ENCODE assay signal across 1 cellular context in the genomic region with DNA sequence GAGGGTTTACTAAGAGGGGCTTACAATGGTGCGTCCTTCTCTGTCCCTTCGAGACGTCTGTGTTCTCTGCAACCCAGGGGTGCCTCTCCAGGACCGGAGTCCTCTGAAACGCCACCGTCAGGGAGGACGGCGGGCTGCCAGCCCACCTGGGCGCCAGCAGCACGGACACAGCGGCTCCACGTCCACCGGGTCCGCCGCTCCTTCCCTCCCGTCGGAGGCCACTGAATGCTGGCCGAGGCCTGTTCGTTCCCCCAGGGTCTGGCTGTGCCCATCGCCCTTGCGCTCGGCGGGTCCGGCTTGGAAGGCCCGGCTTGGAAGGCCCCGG.
TF ChIP-seq lines count a peak whose summit lies in the region.

No MANE protein-coding gene starts in this region.

TF ChIP-seq in K562, 482 proteins besides CTCF, POLR2A, EP300 and RAD21 (continued from another document):
- peak; percentile 40 for TF ChIP-seq FIP1L1 (IDR thresholded peaks at IDR 0.05; ENCODE audit: low read depth, low read length, poor library complexity, severe bottlenecking)
- TF ChIP-seq ZNF23 (CRISPR knock-in tag; IDR thresholded peaks at IDR 0.05): no peak
- TF ChIP-seq, protein P1, sequence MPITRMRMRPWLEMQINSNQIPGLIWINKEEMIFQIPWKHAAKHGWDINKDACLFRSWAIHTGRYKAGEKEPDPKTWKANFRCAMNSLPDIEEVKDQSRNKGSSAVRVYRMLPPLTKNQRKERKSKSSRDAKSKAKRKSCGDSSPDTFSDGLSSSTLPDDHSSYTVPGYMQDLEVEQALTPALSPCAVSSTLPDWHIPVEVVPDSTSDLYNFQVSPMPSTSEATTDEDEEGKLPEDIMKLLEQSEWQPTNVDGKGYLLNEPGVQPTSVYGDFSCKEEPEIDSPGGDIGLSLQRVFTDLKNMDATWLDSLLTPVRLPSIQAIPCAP (CRISPR knock-in tag; IDR thresholded peaks at IDR 0.05; ENCODE audit: borderline replicate concordance): no peak
- TF ChIP-seq POLR2AphosphoS2 (IDR thresholded peaks at IDR 0.05; ENCODE audit: low read length): no peak
- peak; percentile 57 for TF ChIP-seq SAP30 (IDR thresholded peaks at IDR 0.05; ENCODE audit: borderline replicate concordance, insufficient read depth, low read depth, low read length, poor library complexity, severe bottlenecking)
- no peak for TF ChIP-seq HDAC8 (tag; IDR thresholded peaks at IDR 0.05)
- TF ChIP-seq RBM15 (IDR thresholded peaks at IDR 0.05; ENCODE audit: insufficient read depth, low read length): no peak
- TF ChIP-seq SMAD2 (IDR thresholded peaks at IDR 0.05; ENCODE audit: low read depth, low read length): no peak
- TF ChIP-seq MCM5 (IDR thresholded peaks at IDR 0.05; ENCODE audit: low read depth): no peak
- TF ChIP-seq ZNF263 (CRISPR knock-in tag; IDR thresholded peaks at IDR 0.05; ENCODE audit: borderline replicate concordance): peak; percentile 59; the same call in 1 of the 2 replicates
- TF ChIP-seq NCOA6 (IDR thresholded peaks at IDR 0.05): 0 out of 2 replicates have a peak, but pooled peaks have one; percentile 59
- TF ChIP-seq ZSCAN29 (IDR thresholded peaks at IDR 0.05): no peak
- no peak for TF ChIP-seq PHTF2 (CRISPR knock-in tag; IDR thresholded peaks at IDR 0.05)
- no peak for TF ChIP-seq ZNF232 (CRISPR knock-in tag; IDR thresholded peaks at IDR 0.05)
- no peak for TF ChIP-seq DACH1 (IDR thresholded peaks at IDR 0.05; ENCODE audit: partially characterized antibody)
- no peak for TF ChIP-seq ELF1 (tag; IDR thresholded peaks at IDR 0.05)
- no peak for TF ChIP-seq ZNF76 (CRISPR knock-in tag; IDR thresholded peaks at IDR 0.05; ENCODE audit: borderline replicate concordance)
- TF ChIP-seq NR1H2 (CRISPR knock-in tag; IDR thresholded peaks at IDR 0.05): no peak
- no peak for TF ChIP-seq ZNF354B (CRISPR knock-in tag; IDR thresholded peaks at IDR 0.05)
- TF ChIP-seq ZNF766 (CRISPR knock-in tag; conservative IDR thresholded peaks at IDR 0.05): no peak
- no peak for TF ChIP-seq ESRRB (CRISPR knock-in tag; IDR thresholded peaks at IDR 0.05; ENCODE audit: borderline replicate concordance)
- no peak for TF ChIP-seq ZNF134 (CRISPR knock-in tag; conservative IDR thresholded peaks at IDR 0.05)
- TF ChIP-seq PHF21A (IDR thresholded peaks at IDR 0.05; ENCODE audit: borderline replicate concordance, low read depth): no peak
- TF ChIP-seq, protein P2, sequence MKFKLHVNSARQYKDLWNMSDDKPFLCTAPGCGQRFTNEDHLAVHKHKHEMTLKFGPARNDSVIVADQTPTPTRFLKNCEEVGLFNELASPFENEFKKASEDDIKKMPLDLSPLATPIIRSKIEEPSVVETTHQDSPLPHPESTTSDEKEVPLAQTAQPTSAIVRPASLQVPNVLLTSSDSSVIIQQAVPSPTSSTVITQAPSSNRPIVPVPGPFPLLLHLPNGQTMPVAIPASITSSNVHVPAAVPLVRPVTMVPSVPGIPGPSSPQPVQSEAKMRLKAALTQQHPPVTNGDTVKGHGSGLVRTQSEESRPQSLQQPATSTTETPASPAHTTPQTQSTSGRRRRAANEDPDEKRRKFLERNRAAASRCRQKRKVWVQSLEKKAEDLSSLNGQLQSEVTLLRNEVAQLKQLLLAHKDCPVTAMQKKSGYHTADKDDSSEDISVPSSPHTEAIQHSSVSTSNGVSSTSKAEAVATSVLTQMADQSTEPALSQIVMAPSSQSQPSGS (CRISPR knock-in tag; IDR thresholded peaks at IDR 0.05): no peak
- TF ChIP-seq NFIC (IDR thresholded peaks at IDR 0.05): 0 out of 2 replicates have a peak, but pooled peaks have one; percentile 10
- no peak for TF ChIP-seq RFX1 (IDR thresholded peaks at IDR 0.05)
- TF ChIP-seq, protein P3, sequence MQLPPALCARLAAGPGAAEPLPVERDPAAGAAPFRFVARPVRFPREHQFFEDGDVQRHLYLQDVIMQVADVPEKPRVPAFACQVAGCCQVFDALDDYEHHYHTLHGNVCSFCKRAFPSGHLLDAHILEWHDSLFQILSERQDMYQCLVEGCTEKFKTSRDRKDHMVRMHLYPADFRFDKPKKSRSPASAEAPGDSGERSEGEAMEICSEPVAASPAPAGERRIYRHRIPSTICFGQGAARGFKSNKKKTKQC (CRISPR knock-in tag; IDR thresholded peaks at IDR 0.05): 0 out of 2 replicates have a peak, but pooled peaks have one; percentile 18
- TF ChIP-seq, protein P4, sequence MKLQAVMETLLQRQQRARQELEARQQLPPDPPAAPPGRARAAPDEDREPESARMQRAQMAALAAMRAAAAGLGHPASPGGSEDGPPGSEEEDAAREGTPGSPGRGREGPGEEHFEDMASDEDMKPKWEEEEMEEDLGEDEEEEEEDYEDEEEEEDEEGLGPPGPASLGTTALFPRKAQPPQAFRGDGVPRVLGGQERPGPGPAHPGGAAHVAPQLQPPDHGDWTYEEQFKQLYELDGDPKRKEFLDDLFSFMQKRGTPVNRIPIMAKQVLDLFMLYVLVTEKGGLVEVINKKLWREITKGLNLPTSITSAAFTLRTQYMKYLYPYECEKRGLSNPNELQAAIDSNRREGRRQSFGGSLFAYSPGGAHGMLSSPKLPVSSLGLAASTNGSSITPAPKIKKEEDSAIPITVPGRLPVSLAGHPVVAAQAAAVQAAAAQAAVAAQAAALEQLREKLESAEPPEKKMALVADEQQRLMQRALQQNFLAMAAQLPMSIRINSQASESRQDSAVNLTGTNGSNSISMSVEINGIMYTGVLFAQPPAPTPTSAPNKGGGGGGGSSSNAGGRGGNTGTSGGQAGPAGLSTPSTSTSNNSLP (IDR thresholded peaks at IDR 0.05; ENCODE audit: borderline replicate concordance, low read depth, low read length): no peak
- no peak for TF ChIP-seq PPARD (CRISPR knock-in tag; IDR thresholded peaks at IDR 0.05)
- TF ChIP-seq GATA2 (CRISPR knock-in tag; IDR thresholded peaks at IDR 0.05): no peak
- no peak for TF ChIP-seq PML (IDR thresholded peaks at IDR 0.05; ENCODE audit: low read length)
- TF ChIP-seq, protein P5, sequence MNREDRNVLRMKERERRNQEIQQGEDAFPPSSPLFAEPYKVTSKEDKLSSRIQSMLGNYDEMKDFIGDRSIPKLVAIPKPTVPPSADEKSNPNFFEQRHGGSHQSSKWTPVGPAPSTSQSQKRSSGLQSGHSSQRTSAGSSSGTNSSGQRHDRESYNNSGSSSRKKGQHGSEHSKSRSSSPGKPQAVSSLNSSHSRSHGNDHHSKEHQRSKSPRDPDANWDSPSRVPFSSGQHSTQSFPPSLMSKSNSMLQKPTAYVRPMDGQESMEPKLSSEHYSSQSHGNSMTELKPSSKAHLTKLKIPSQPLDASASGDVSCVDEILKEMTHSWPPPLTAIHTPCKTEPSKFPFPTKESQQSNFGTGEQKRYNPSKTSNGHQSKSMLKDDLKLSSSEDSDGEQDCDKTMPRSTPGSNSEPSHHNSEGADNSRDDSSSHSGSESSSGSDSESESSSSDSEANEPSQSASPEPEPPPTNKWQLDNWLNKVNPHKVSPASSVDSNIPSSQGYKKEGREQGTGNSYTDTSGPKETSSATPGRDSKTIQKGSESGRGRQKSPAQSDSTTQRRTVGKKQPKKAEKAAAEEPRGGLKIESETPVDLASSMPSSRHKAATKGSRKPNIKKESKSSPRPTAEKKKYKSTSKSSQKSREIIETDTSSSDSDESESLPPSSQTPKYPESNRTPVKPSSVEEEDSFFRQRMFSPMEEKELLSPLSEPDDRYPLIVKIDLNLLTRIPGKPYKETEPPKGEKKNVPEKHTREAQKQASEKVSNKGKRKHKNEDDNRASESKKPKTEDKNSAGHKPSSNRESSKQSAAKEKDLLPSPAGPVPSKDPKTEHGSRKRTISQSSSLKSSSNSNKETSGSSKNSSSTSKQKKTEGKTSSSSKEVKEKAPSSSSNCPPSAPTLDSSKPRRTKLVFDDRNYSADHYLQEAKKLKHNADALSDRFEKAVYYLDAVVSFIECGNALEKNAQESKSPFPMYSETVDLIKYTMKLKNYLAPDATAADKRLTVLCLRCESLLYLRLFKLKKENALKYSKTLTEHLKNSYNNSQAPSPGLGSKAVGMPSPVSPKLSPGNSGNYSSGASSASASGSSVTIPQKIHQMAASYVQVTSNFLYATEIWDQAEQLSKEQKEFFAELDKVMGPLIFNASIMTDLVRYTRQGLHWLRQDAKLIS (CRISPR knock-in tag; IDR thresholded peaks at IDR 0.05): peak; percentile 63; the same call in 1 of the 2 replicates
- TF ChIP-seq MAZ (CRISPR knock-in tag; conservative IDR thresholded peaks at IDR 0.05 in 1 of 2, IDR thresholded peaks at IDR 0.05 in 1 of 2): 0 out of 4 replicates have a peak, but pooled peaks of 1 of the 2 experiments have one; percentile 6
- TF ChIP-seq SIRT6 (IDR thresholded peaks at IDR 0.05; ENCODE audit: low read depth, low read length): no peak
- no peak for TF ChIP-seq MEF2D (tag; conservative IDR thresholded peaks at IDR 0.05; ENCODE audit: low read depth)
- 0 out of 2 replicates have a peak, but pooled peaks have one; percentile 37 for TF ChIP-seq ZBTB17 (CRISPR knock-in tag; IDR thresholded peaks at IDR 0.05)
- no peak for TF ChIP-seq STAG1 (CRISPR knock-in tag; IDR thresholded peaks at IDR 0.05; ENCODE audit: borderline replicate concordance)
- TF ChIP-seq NR2F6 (CRISPR knock-in tag; IDR thresholded peaks at IDR 0.05): no peak
- TF ChIP-seq, protein P6, sequence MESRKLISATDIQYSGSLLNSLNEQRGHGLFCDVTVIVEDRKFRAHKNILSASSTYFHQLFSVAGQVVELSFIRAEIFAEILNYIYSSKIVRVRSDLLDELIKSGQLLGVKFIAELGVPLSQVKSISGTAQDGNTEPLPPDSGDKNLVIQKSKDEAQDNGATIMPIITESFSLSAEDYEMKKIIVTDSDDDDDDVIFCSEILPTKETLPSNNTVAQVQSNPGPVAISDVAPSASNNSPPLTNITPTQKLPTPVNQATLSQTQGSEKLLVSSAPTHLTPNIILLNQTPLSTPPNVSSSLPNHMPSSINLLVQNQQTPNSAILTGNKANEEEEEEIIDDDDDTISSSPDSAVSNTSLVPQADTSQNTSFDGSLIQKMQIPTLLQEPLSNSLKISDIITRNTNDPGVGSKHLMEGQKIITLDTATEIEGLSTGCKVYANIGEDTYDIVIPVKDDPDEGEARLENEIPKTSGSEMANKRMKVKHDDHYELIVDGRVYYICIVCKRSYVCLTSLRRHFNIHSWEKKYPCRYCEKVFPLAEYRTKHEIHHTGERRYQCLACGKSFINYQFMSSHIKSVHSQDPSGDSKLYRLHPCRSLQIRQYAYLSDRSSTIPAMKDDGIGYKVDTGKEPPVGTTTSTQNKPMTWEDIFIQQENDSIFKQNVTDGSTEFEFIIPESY (CRISPR knock-in tag; IDR thresholded peaks at IDR 0.05): no peak
- TF ChIP-seq CHD1 (IDR thresholded peaks at IDR 0.05; ENCODE audit: low read length): peak; percentile 68
- peak; percentile 71 for TF ChIP-seq MED1 (CRISPR knock-in tag; IDR thresholded peaks at IDR 0.05; ENCODE audit: borderline replicate concordance)
- TF ChIP-seq KAT7 (CRISPR knock-in tag; IDR thresholded peaks at IDR 0.05; ENCODE audit: borderline replicate concordance): 0 out of 2 replicates have a peak, but pooled peaks have one; percentile 67
- TF ChIP-seq HDAC2 (IDR thresholded peaks at IDR 0.05): no peak
- no peak for TF ChIP-seq TAF9B (IDR thresholded peaks at IDR 0.05; ENCODE audit: partially characterized antibody)
